ENCODE assay signal across 9 cellular contexts in the genomic region with DNA sequence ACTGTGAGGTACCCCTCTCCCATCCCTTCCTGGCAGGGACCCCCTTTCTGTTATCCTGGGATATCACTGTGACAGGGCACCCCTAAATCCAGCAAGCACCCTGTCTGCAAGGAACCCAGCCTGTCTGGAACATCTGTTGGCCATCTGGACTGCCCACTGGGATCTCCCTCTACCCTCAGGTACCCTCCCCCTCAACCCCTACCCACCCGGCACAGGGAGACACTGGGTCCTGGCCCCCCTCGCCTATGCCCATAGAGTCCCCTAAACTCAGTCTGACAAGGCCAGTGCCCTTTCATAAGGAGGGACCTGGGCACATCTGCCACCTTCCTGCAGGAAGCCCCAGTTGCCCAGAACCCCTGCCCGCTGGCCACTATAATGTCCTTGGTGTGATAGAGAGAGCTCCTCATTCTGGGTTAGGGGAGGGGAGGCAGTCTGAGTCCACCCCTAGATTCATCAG. TPM values are rescaled to one million over a fixed set of nuclear protein-coding genes. Genes with fewer than 3 reads are reported as not detected.
DNase-seq lines count a peak whose midpoint lies in the region; ATAC-seq, FAIRE-seq and TF ChIP-seq lines count a peak whose summit lies in the region.
"Had no signal": no experiment of that assay in that cellular context is flagged by ENCODE, and none has a peak within 500 bp of the region (broad histone marks: within the 10 kb centered on the region; RNA-seq: fewer than 3 reads in every experiment).

No MANE protein-coding gene starts in this region.

- H3K9me3 Mint-ChIP-seq in activated T-cell treated with anti-CD3 and anti-CD28 coated beads, Interleukin-2, amount 50 U/mL, for 4 hours, result no peaks in the 10 kb centered on the region
- H3K9me3 Mint-ChIP-seq in activated naive CD8-positive, alpha-beta T cell treated with anti-CD3 and anti-CD28 coated beads for 36 hours, result no peaks in the 10 kb centered on the region

- DNase-seq in activated T-cell treated with anti-CD3 and anti-CD28 coated beads, Interleukin-2, amount 50 U/mL, for 4 hours, result no peak
- DNase-seq in activated T-cell treated with anti-CD3 and anti-CD28 coated beads for 4 hours (no peak), kidney (no peak), thoracic aorta (ENCODE audit: low spot score) (no peak), activated gamma-delta T cell treated with Interleukin-2 at 50 U/mL for 16 hours (no peak), DMS53 treated with DMSO at 0.1 percent for 48 hours (lab: John Stamatoyannopoulos, UW; ENCODE audit: unreplicated experiment) (no peak)
- DNase-seq in activated naive CD8-positive, alpha-beta T cell treated with anti-CD3 and anti-CD28 coated beads for 36 hours, result no peak
- DNase-seq in stimulated activated CD4-positive, alpha-beta T cell treated with anti-CD3 and anti-CD28 coated beads, Interleukin-12 subunit alpha, Interleukin-12 subunit beta, amount 100 ng/mL, for 4 hours, result no peak

- H3K27ac ChIP-seq in kidney (ENCODE audit: low read depth in 2 of 2, low read length in 2 of 2) (no peak overlapping the region), thoracic aorta (no peak overlapping the region)

- no peaks in the 10 kb centered on the region for H3K9me3 ChIP-seq in kidney (ENCODE audit: control insufficient read depth in 1 of 2, low read length in 2 of 2)
- H3K9me3 ChIP-seq in thoracic aorta, result no peaks in the 10 kb centered on the region

- H3K4me1 ChIP-seq in kidney (ENCODE audit: control insufficient read depth in 1 of 2, insufficient read depth in 1 of 2, low read depth in 1 of 2, low read length in 2 of 2) (peaks cover 7 to 29% of the 10 kb centered on the region in 2 donors), thoracic aorta (ENCODE audit: control insufficient read depth in 1 of 2, low read depth in 2 of 2) (peaks cover 13 to 31% of the 10 kb centered on the region in 2 donors)

- peaks cover 32% of the 10 kb centered on the region for H3K4me1 Mint-ChIP-seq in activated T-cell treated with anti-CD3 and anti-CD28 coated beads, Interleukin-2, amount 50 U/mL, for 4 hours (ENCODE audit: low read depth)
- H3K4me1 Mint-ChIP-seq in activated naive CD8-positive, alpha-beta T cell treated with anti-CD3 and anti-CD28 coated beads for 36 hours, result peaks cover 22% of the 10 kb centered on the region

- no peak for TF ChIP-seq CTCF in kidney (IDR thresholded peaks at IDR 0.05; ENCODE audit: borderline replicate concordance, extremely low read depth, insufficient read depth)
- no peak for TF ChIP-seq CTCF in thoracic aorta (IDR thresholded peaks at IDR 0.05)

- H3K4me3 Mint-ChIP-seq in activated T-cell treated with anti-CD3 and anti-CD28 coated beads, Interleukin-2, amount 50 U/mL, for 4 hours, result peak overlapping the region; percentile 82
- H3K4me3 Mint-ChIP-seq in activated naive CD8-positive, alpha-beta T cell treated with anti-CD3 and anti-CD28 coated beads for 36 hours, result peak overlapping the region; percentile 90

- no peaks in the 10 kb centered on the region for H3K27me3 Mint-ChIP-seq in activated T-cell treated with anti-CD3 and anti-CD28 coated beads, Interleukin-2, amount 50 U/mL, for 4 hours (ENCODE audit: low read depth)
- H3K27me3 Mint-ChIP-seq in activated naive CD8-positive, alpha-beta T cell treated with anti-CD3 and anti-CD28 coated beads for 36 hours, result no peaks in the 10 kb centered on the region

- peak overlapping the region in 1 of 2 donors; percentile 34 for H3K9ac ChIP-seq in kidney (ENCODE audit: low read length in 2 of 2)

- no peak for ATAC-seq in activated T-cell treated with anti-CD3 and anti-CD28 coated beads, Interleukin-2, amount 50 U/mL, for 4 hours
- ATAC-seq in thoracic aorta (ENCODE audit: insufficient number of reproducible peaks, low FRiP score, low read depth), result no peak

- H3K36me3 Mint-ChIP-seq in activated T-cell treated with anti-CD3 and anti-CD28 coated beads, Interleukin-2, amount 50 U/mL, for 4 hours (ENCODE audit: insufficient read depth), result peaks cover 10% of the 10 kb centered on the region
- H3K36me3 Mint-ChIP-seq in activated naive CD8-positive, alpha-beta T cell treated with anti-CD3 and anti-CD28 coated beads for 36 hours, result peaks cover 26% of the 10 kb centered on the region

- no peaks in the 10 kb centered on the region for H3K27me3 ChIP-seq in thoracic aorta (replicated peaks; ENCODE audit: insufficient read depth)

- H3K36me3 ChIP-seq in kidney (ENCODE audit: control insufficient read depth in 1 of 2, insufficient read depth in 2 of 2, low read length in 2 of 2) (peaks cover 7 to 10% of the 10 kb centered on the region in 2 donors), thoracic aorta (peaks cover 21% of the 10 kb centered on the region)

- peak overlapping the region; percentile 94 for H3K27ac Mint-ChIP-seq in activated naive CD8-positive, alpha-beta T cell treated with anti-CD3 and anti-CD28 coated beads for 36 hours

- H3K4me3 ChIP-seq in kidney (ENCODE audit: low read length in 2 of 2) (peak overlapping the region; percentile 42 to 51), thoracic aorta (peak overlapping the region; percentile 65)

- FAIRE-seq in kidney (lab: Jason Lieb, UNC), result no peak
- FAIRE-seq: D721Med had no signal

- intact Hi-C loops in kidney (cut with DNase I), result no loop called here

RNA-seq across cellular contexts. Expression of gene SLC27A5, which starts 2.8 kb away (rescaled TPM):
- total RNA-seq in activated T-cell treated with anti-CD3 and anti-CD28 coated beads, Interleukin-2, amount 50 U/mL, for 4 hours, result 10 to 100 TPM; 12.6 to 19.8 (median 19.5) TPM
- 10 to 100 TPM; 23.4 to 28.0 TPM for total RNA-seq in activated naive CD8-positive, alpha-beta T cell treated with anti-CD3 and anti-CD28 coated beads for 36 hours
- total RNA-seq in kidney (10.8 TPM), thoracic aorta (1 to 10 TPM; 7.1 to 8.5 TPM)
- 41.5 TPM for polyA plus RNA-seq in kidney (ENCODE audit: insufficient read depth, low read depth, low replicate concordance)

RNA-seq across cellular contexts. Expression of gene ZBTB45, which starts 5.0 kb away (rescaled TPM):
- total RNA-seq in activated T-cell treated with anti-CD3 and anti-CD28 coated beads, Interleukin-2, amount 50 U/mL, for 4 hours, result 10 to 100 TPM; 15.4 to 16.7 (median 16.1) TPM
- total RNA-seq in activated naive CD8-positive, alpha-beta T cell treated with anti-CD3 and anti-CD28 coated beads for 36 hours, result 10 to 100 TPM; 11.1 to 11.8 TPM
- 16.9 TPM for total RNA-seq in kidney
- 7.7 TPM for polyA plus RNA-seq in kidney (ENCODE audit: insufficient read depth, low read depth, low replicate concordance)
- total RNA-seq in thoracic aorta, result 10 to 100 TPM; 10.4 to 10.9 TPM

RNA-seq across cellular contexts. Expression of gene TRIM28, which starts 29.3 kb away (rescaled TPM):
- 100 to 1,000 TPM; 850 to 963 (median 920) TPM for total RNA-seq in activated T-cell treated with anti-CD3 and anti-CD28 coated beads, Interleukin-2, amount 50 U/mL, for 4 hours
- 100 to 1,000 TPM; 671 to 701 TPM for total RNA-seq in activated naive CD8-positive, alpha-beta T cell treated with anti-CD3 and anti-CD28 coated beads for 36 hours
- total RNA-seq in kidney (229 TPM), thoracic aorta (100 to 1,000 TPM; 192 to 204 TPM)
- polyA plus RNA-seq in kidney (ENCODE audit: insufficient read depth, low read depth, low replicate concordance), result 191 TPM

RNA-seq across cellular contexts. Expression of gene ZNF446, which starts 38.4 kb away (rescaled TPM):
- total RNA-seq in activated T-cell treated with anti-CD3 and anti-CD28 coated beads, Interleukin-2, amount 50 U/mL, for 4 hours, result 1 to 10 TPM; 5.3 to 6.4 (median 6.0) TPM
- total RNA-seq in activated naive CD8-positive, alpha-beta T cell treated with anti-CD3 and anti-CD28 coated beads for 36 hours, result 1 to 10 TPM; 4.2 to 5.3 TPM
- total RNA-seq in kidney, result 13.3 TPM
- polyA plus RNA-seq in kidney (ENCODE audit: insufficient read depth, low read depth, low replicate concordance), result 12.6 TPM
- total RNA-seq in thoracic aorta, result 10 to 100 TPM; 17.8 to 23.7 TPM

RNA-seq across cellular contexts. Expression of gene CHMP2A, which starts 40.3 kb away (rescaled TPM):
- 100 to 1,000 TPM; 117 to 128 (median 119) TPM for total RNA-seq in activated T-cell treated with anti-CD3 and anti-CD28 coated beads, Interleukin-2, amount 50 U/mL, for 4 hours
- total RNA-seq in activated naive CD8-positive, alpha-beta T cell treated with anti-CD3 and anti-CD28 coated beads for 36 hours, result 10 to 100 TPM; 76.9 to 79.2 TPM
- 142 TPM for total RNA-seq in kidney
- polyA plus RNA-seq in kidney (ENCODE audit: insufficient read depth, low read depth, low replicate concordance), result 294 TPM
- total RNA-seq in thoracic aorta, result 10 to 100 TPM; 90.3 to 98.8 TPM
